Comparison of ENCODE assay signal across 12 cellular contexts in the genomic region with DNA sequence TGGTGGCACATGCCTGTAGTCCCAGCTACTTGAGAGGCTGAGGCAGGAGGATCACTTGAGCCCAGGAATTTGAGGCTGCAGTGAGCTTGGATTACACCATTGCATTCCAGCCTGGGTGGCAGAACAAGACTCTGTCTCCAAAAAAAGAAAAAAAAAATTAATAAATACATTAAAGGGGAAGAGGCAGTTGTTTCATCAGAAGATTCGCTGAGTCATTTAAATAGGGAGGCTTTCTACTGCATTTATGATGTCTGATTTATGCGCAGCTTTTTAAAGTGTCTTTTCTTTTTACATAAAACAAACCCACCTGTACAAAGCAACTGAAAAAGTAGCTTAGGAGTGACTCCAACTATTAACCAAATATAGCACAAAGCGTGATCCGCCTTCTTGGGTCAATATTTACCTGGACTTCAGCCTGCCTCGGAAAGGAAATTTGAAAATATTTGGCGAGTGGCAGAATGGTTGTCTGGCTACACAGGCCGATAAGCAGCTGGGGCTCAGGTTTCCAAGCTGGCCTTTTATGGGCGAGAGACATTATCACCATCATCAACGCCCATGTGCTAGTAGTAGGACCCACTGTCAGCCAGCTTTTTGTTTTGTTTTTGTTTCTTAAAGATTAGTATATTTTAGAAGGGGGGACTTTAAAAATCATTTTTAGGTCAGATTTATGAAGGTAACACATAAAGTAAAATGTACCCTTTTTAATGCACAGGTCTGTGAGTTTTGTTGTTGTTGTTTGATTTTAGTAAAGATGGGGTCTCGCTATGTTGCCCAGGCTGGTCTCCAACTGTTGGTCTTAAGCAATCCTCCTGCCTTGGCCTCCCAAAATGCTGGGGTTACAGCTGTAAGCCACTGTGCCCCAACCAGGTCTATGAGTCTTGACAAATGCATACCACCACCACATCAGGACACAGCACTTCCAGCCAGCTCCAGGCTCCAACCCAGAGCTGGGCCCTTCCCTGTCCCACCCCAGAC.
A peak's percentile ranks its signal among the peaks of the same experiment; 100 is the strongest.
DNase-seq lines count a peak whose midpoint lies in the region; ATAC-seq lines count a peak whose summit lies in the region.
"Had no signal": no experiment of that assay in that cellular context is flagged by ENCODE, and none has a peak within 500 bp of the region (broad histone marks: within the 10 kb centered on the region; RNA-seq: fewer than 3 reads in every experiment).

No MANE protein-coding gene starts in this region.

- no peak overlapping the region for H3K4me3 ChIP-seq in mucosa of stomach (ENCODE audit: low read length)
- H3K4me3 ChIP-seq: Peyer's patch had no signal

- intact Hi-C loops in posterior cingulate gyrus (cut with DNase I): no loop called here

- DNase-seq in DMS79 (lab: John Stamatoyannopoulos, UW) (peak; percentile 52), NCI-H2029 treated with DMSO at 0.1 percent for 48 hours (lab: John Stamatoyannopoulos, UW) (peak; percentile 89), amniotic epithelial cell (ENCODE audit: low read depth) (peak; percentile 20), T-helper 9 cell (no peak), posterior cingulate gyrus (no peak)
- no peak for DNase-seq in activated CD4-positive, alpha-beta T cell treated with anti-CD3 and anti-CD28 coated beads, Interleukin-2, amount 50 U/mL, for 48 hours
- DNase-seq: natural killer cell; stimulated activated CD4-positive, alpha-beta T cell treated with anti-CD3 and anti-CD28 coated beads, Interleukin-4, amount 100 ng/mL, for 4 hours; trophoblast cell had no signal

- peaks cover 53% of the 10 kb centered on the region for H3K4me1 ChIP-seq in mucosa of stomach (ENCODE audit: control insufficient read depth, insufficient read depth, low read length)

- no peak for ATAC-seq in HG02623 (IDR thresholded peaks at IDR 0.05; ENCODE audit: unreplicated experiment)
- ATAC-seq: natural killer cell had no signal

- no peaks in the 10 kb centered on the region for H3K27me3 ChIP-seq in mucosa of stomach (ENCODE audit: control insufficient read depth, insufficient read depth, low read length)
- H3K27me3 ChIP-seq: Peyer's patch had no signal

- no peaks in the 10 kb centered on the region for H3K9me3 ChIP-seq in mucosa of stomach (ENCODE audit: control insufficient read depth, low read length)
- H3K9me3 ChIP-seq: Peyer's patch had no signal

- no peaks in the 10 kb centered on the region for H3K36me3 ChIP-seq in mucosa of stomach (ENCODE audit: control insufficient read depth, insufficient read depth, low read length)
- H3K36me3 ChIP-seq: Peyer's patch had no signal

- H3K9ac ChIP-seq in mucosa of stomach (ENCODE audit: low read length): peak overlapping the region; percentile 24

Comparison
In these comparisons a context has a peak if more than half of its experiments do, and no peak if none do; other contexts are left out.
1. DNase-seq: peak in DMS79 (single experiment), NCI-H2029 treated with DMSO at 0.1 percent for 48 hours (single experiment) and amniotic epithelial cell (single experiment); none in T-helper 9 cell (single experiment), activated CD4-positive, alpha-beta T cell treated with anti-CD3 and anti-CD28 coated beads, Interleukin-2, amount 50 U/mL, for 48 hours (0 of 2) and posterior cingulate gyrus (0 of 10).